Comparison of ENCODE assay signal across 20 cellular contexts in the genomic region with DNA sequence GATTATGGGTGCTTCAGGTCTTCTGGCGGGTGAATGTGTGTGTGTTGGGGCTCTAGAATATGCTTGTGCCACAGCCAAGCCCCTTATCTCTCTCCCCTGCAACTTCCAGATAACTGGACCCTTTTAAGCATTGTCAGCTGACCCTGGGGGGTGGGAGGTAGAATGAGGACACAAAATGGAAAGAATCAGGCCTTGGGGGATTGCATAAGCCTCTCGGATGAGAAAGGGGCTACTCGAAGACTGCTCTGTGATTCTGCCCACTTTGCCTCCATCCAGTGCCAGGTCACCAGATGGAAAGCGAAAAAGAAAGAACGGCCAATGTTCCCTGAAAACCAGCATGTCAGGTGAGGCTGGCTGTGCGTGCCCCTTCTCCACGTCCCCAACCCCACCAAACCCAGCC. TPM values are rescaled to one million over a fixed set of nuclear protein-coding genes. Genes with fewer than 3 reads are reported as not detected.
A peak's percentile ranks its signal among the peaks of the same experiment; 100 is the strongest.
DNase-seq lines count a peak whose midpoint lies in the region; ATAC-seq and TF ChIP-seq lines count a peak whose summit lies in the region.
"Had no signal": no experiment of that assay in that cellular context is flagged by ENCODE, and none has a peak within 500 bp of the region (broad histone marks: within the 10 kb centered on the region; RNA-seq: fewer than 3 reads in every experiment).

No MANE protein-coding gene starts in this region.

- no peaks in the 10 kb centered on the region for H3K36me3 ChIP-seq in mesendoderm (ENCODE audit: control insufficient read depth, insufficient read depth, low read length)
- peaks cover 25% of the 10 kb centered on the region for H3K36me3 ChIP-seq in thoracic aorta

- H3K4me1 ChIP-seq in mesendoderm (ENCODE audit: control insufficient read depth, low read depth, low read length), result peaks cover 5% of the 10 kb centered on the region
- H3K4me1 ChIP-seq in thoracic aorta (ENCODE audit: control insufficient read depth in 1 of 2, low read depth in 2 of 2), result peaks cover 53 to 61% of the 10 kb centered on the region in 2 donors

- no peaks in the 10 kb centered on the region for H3K79me1 ChIP-seq in mesendoderm (ENCODE audit: low read length)

- no peak for TF ChIP-seq CTCF in RWPE1 (conservative IDR thresholded peaks at IDR 0.05; ENCODE audit: low read depth)
- TF ChIP-seq CTCF in brain (conservative IDR thresholded peaks at IDR 0.05), result no peak
- TF ChIP-seq CTCF in thoracic aorta (IDR thresholded peaks at IDR 0.05), result no peak

- peak overlapping the region; percentile 12 to 99 (median 99) for H3K27ac Mint-ChIP-seq in brain
- H3K27ac Mint-ChIP-seq: activated B cell treated with CpG ODN at 0.5 μM for 24 hours; activated naive CD8-positive, alpha-beta T cell treated with anti-CD3 and anti-CD28 coated beads, Interleukin-2, amount 10 ng/mL, durations not matched to agents 7 days and 5 days; mesothelial cell of epicardium; stimulated activated memory B cell treated with anti-CD40 and anti-IgM and Interleukin-4, amounts not matched to agents 10 μg/mL and 1 μg/mL and 100 μg/mL, for 72 hours; T-helper 1 cell treated with Interleukin-12 subunit alpha and Interleukin-12 subunit beta and Interleukin-4 antibody, amounts not matched to agents 30 μg/mL and 1 μg/mL, for 36 hours had no signal

- CTCF ChIA-PET in RWPE1 (lab: Yijun Ruan, JAX), result interaction anchor here (2.7 to 5.9 kb wide), 2 partner anchors 9 to 14 kb away, joined by 19 to 38 read pairs; partner anchors contain the start of gene THRA

- H3K79me2 ChIP-seq in mesendoderm (ENCODE audit: control insufficient read depth, insufficient read depth, low read length), result no peaks in the 10 kb centered on the region

- no peak for DNase-seq in RWPE1 (ENCODE audit: low spot score)
- DNase-seq in mesendoderm, result no peak
- no peak for DNase-seq in thoracic aorta (ENCODE audit: low spot score)
- DNase-seq: activated B cell treated with CpG ODN at 0.5 μM for 24 hours; activated CD8-positive, alpha-beta memory T cell treated with anti-CD3 and anti-CD28 coated beads for 24 hours; activated naive CD8-positive, alpha-beta T cell treated with anti-CD3 and anti-CD28 coated beads, Interleukin-2, amount 10 ng/mL, durations not matched to agents 7 days and 5 days; effector CD4-positive, alpha-beta T cell; GDM1; Karpas-422; NCI-H524 treated with DMSO at 0.1 percent for 48 hours; SIG-M5; stimulated activated CD4-positive, alpha-beta T cell treated with anti-CD3 and anti-CD28 coated beads, Interleukin-15, amount 100 ng/mL, for 24 hours had no signal

- H2BK15ac ChIP-seq in mesendoderm (replicated peaks; ENCODE audit: low read depth), result no peak overlapping the region

- no peaks in the 10 kb centered on the region for H3K27me3 ChIP-seq in mesendoderm (ENCODE audit: insufficient read depth, low read length, poor library complexity)
- H3K27me3 ChIP-seq in thoracic aorta (replicated peaks; ENCODE audit: insufficient read depth), result no peaks in the 10 kb centered on the region

- H3K23ac ChIP-seq in mesendoderm (ENCODE audit: low read length), result no peak overlapping the region

- peaks cover 3% of the 10 kb centered on the region for H3K27me3 Mint-ChIP-seq in brain
- H3K27me3 Mint-ChIP-seq: activated B cell treated with CpG ODN at 0.5 μM for 24 hours; activated naive CD8-positive, alpha-beta T cell treated with anti-CD3 and anti-CD28 coated beads, Interleukin-2, amount 10 ng/mL, durations not matched to agents 7 days and 5 days; stimulated activated memory B cell treated with anti-CD40 and anti-IgM and Interleukin-4, amounts not matched to agents 10 μg/mL and 1 μg/mL and 100 μg/mL, for 72 hours had no signal

- H4K5ac ChIP-seq in mesendoderm (ENCODE audit: low read length), result no peak overlapping the region

- peak overlapping the region in 3 of 5 experiments; percentile 30 to 78 (median 76) for H3K4me3 Mint-ChIP-seq in brain
- H3K4me3 Mint-ChIP-seq: activated B cell treated with CpG ODN at 0.5 μM for 24 hours; activated naive CD8-positive, alpha-beta T cell treated with anti-CD3 and anti-CD28 coated beads, Interleukin-2, amount 10 ng/mL, durations not matched to agents 7 days and 5 days; mesothelial cell of epicardium; stimulated activated memory B cell treated with anti-CD40 and anti-IgM and Interleukin-4, amounts not matched to agents 10 μg/mL and 1 μg/mL and 100 μg/mL, for 72 hours; T-helper 1 cell treated with Interleukin-12 subunit alpha and Interleukin-12 subunit beta and Interleukin-4 antibody, amounts not matched to agents 30 μg/mL and 1 μg/mL, for 36 hours had no signal

- H3K4ac ChIP-seq in mesendoderm (ENCODE audit: low read depth, low read length), result no peak overlapping the region

- H3K4me3 ChIP-seq in mesendoderm (ENCODE audit: low read length) (no peak overlapping the region), thoracic aorta (no peak overlapping the region)
- H3K4me3 ChIP-seq: GM12878 had no signal

- peak overlapping the region; percentile 10 for H3K56ac ChIP-seq in mesendoderm (ENCODE audit: low read length)

- H2BK5ac ChIP-seq in mesendoderm (ENCODE audit: low read length), result no peak overlapping the region

- no peak overlapping the region for H2AK5ac ChIP-seq in mesendoderm (ENCODE audit: low read length)

- no peak overlapping the region for H4K8ac ChIP-seq in mesendoderm (ENCODE audit: low read depth, low read length)

- no peak overlapping the region for H2BK120ac ChIP-seq in mesendoderm (ENCODE audit: low read depth, low read length)

- H3K9ac ChIP-seq in mesendoderm (ENCODE audit: low read length), result no peak overlapping the region

- H3K9me3 ChIP-seq in thoracic aorta, result no peaks in the 10 kb centered on the region

- no CpG with 5 or more reads among the region's 7 CpGs for WGBS in mesendoderm (ENCODE audit: extremely low coverage, insufficient coverage, low lambda C conversion rate)

- H3K27ac ChIP-seq in RWPE1, result peak overlapping the region; percentile 53
- H3K27ac ChIP-seq in mesendoderm (ENCODE audit: low read depth, low read length), result no peak overlapping the region
- peak overlapping the region; percentile 36 to 92 for H3K27ac ChIP-seq in thoracic aorta

- H3K36me3 Mint-ChIP-seq in brain, result peaks cover 37% of the 10 kb centered on the region
- H3K36me3 Mint-ChIP-seq: activated naive CD8-positive, alpha-beta T cell treated with anti-CD3 and anti-CD28 coated beads, Interleukin-2, amount 10 ng/mL, durations not matched to agents 7 days and 5 days; stimulated activated memory B cell treated with anti-CD40 and anti-IgM and Interleukin-4, amounts not matched to agents 10 μg/mL and 1 μg/mL and 100 μg/mL, for 72 hours had no signal

- H3K4me1 Mint-ChIP-seq in brain, result peaks cover 61% of the 10 kb centered on the region

- ATAC-seq in thoracic aorta (ENCODE audit: insufficient number of reproducible peaks, low FRiP score, low read depth) (no peak), GM19328 (IDR thresholded peaks at IDR 0.05; ENCODE audit: unreplicated experiment) (no peak), GM18519 (IDR thresholded peaks at IDR 0.05; ENCODE audit: low FRiP score, unreplicated experiment) (no peak), HG03378 (IDR thresholded peaks at IDR 0.05; ENCODE audit: unreplicated experiment) (no peak)
- ATAC-seq: GM12878; stimulated activated memory B cell treated with anti-CD40 and anti-IgM and Interleukin-4, amounts not matched to agents 10 μg/mL and 1 μg/mL and 100 μg/mL, for 72 hours had no signal

- no peaks in the 10 kb centered on the region for H3K9me3 Mint-ChIP-seq in brain
- H3K9me3 Mint-ChIP-seq: activated B cell treated with CpG ODN at 0.5 μM for 24 hours; activated naive CD8-positive, alpha-beta T cell treated with anti-CD3 and anti-CD28 coated beads, Interleukin-2, amount 10 ng/mL, durations not matched to agents 7 days and 5 days; mesothelial cell of epicardium; stimulated activated memory B cell treated with anti-CD40 and anti-IgM and Interleukin-4, amounts not matched to agents 10 μg/mL and 1 μg/mL and 100 μg/mL, for 72 hours; T-helper 1 cell treated with Interleukin-12 subunit alpha and Interleukin-12 subunit beta and Interleukin-4 antibody, amounts not matched to agents 30 μg/mL and 1 μg/mL, for 36 hours had no signal

- POLR2A ChIA-PET in RWPE1 (lab: Yijun Ruan, JAX; ENCODE audit: low non-redundant PET), result no interaction called here

- no peak overlapping the region for H3K4me2 ChIP-seq in mesendoderm (ENCODE audit: low read length)

- H3K18ac ChIP-seq in mesendoderm (ENCODE audit: low read length), result no peak overlapping the region

RNA-seq across cellular contexts. Expression of gene THRA, which starts 13.8 kb away (rescaled TPM):
- 176 TPM for polyA plus RNA-seq in brain (ENCODE audit: insufficient read depth, low read depth, low replicate concordance)
- 2.5 TPM for polyA plus RNA-seq in mesendoderm (2013, experiment 1 of 2)
- 2.9 TPM for polyA plus RNA-seq in mesendoderm (2013, experiment 2 of 2)
- total RNA-seq in thoracic aorta, result 10 to 100 TPM; 64.8 to 75.0 TPM

RNA-seq across cellular contexts. Expression of gene MED24, which starts 22.4 kb away (rescaled TPM):
- polyA plus RNA-seq in brain (ENCODE audit: insufficient read depth, low read depth, low replicate concordance), result 95.0 TPM
- 54.7 TPM for polyA plus RNA-seq in mesendoderm (2013, experiment 1 of 2)
- 54.0 TPM for polyA plus RNA-seq in mesendoderm (2013, experiment 2 of 2)
- 10 to 100 TPM; 72.0 to 82.9 TPM for total RNA-seq in thoracic aorta

RNA-seq across cellular contexts. Expression of gene NR1D1, which starts 23.8 kb away (rescaled TPM):
- 43.8 TPM for polyA plus RNA-seq in brain (ENCODE audit: insufficient read depth, low read depth, low replicate concordance)
- polyA plus RNA-seq in mesendoderm (2013, experiment 1 of 2), result 2.3 TPM
- polyA plus RNA-seq in mesendoderm (2013, experiment 2 of 2), result 2.5 TPM
- total RNA-seq in thoracic aorta, result 10 to 100 TPM; 10.3 to 29.1 TPM

RNA-seq across cellular contexts. Expression of gene MSL1, which starts 45.2 kb away (rescaled TPM):
- polyA plus RNA-seq in brain (ENCODE audit: insufficient read depth, low read depth, low replicate concordance), result 94.4 TPM
- 40.3 TPM for polyA plus RNA-seq in mesendoderm (2013, experiment 1 of 2)
- polyA plus RNA-seq in mesendoderm (2013, experiment 2 of 2), result 40.9 TPM
- 100 to 1,000 TPM in 1 of 2 donors, 10 to 100 TPM in 1; 69.3 to 107 TPM for total RNA-seq in thoracic aorta
